7 cellular contexts compared by ENCODE assay signal in the genomic region with DNA sequence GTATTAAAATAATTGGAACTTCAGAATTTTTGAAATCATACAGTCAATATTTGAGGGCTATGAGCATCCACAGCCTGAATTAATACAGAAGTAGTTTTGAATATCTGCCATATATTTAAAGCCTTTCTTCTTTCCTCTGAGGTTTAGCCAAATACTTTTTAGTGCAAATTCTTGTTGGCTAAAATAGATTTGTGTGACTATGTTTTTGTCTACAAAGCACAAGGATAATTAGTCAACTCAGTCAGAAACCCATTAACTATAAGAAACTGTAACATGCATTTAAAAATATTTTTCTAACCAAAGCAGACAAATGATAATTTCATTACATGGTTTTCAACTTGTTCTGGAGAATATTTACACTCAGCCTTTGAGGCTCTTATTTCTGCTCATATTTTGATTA.
"Had no signal": no experiment of that assay in that cellular context is flagged by ENCODE, and none has a peak within 500 bp of the region (broad histone marks: within the 10 kb centered on the region; RNA-seq: fewer than 3 reads in every experiment).

No MANE protein-coding gene starts in this region.

- DNase-seq: GDM1, GF-D8 had no signal

- H3K4me3 ChIP-seq: GM12878 had no signal

- FAIRE-seq: GM12878, GM12891, GM12892, GM18507, GM19239 had no signal
